8 cellular contexts compared by ENCODE assay signal in genomic region chr22:24155597-24156145, GRCh38. TPM values are rescaled to one million over a fixed set of nuclear protein-coding genes. Genes with fewer than 3 reads are reported as not detected.
A peak's percentile ranks its signal among the peaks of the same experiment; 100 is the strongest.
DNase-seq lines count a peak whose midpoint lies in the region; ATAC-seq and TF ChIP-seq lines count a peak whose summit lies in the region.

No MANE protein-coding gene starts in this region.

- ATAC-seq in GM21529 (IDR thresholded peaks at IDR 0.05; ENCODE audit: unreplicated experiment) (peak; percentile 36), left lobe of liver (peak; percentile 87)
- ATAC-seq in activated CD4-positive, CD25-positive, alpha-beta regulatory T cell treated with anti-CD3 and anti-CD28 coated beads, Interleukin-2, amount 50 U/mL, for 24 hours = peak; percentile 26 to 30

- H3K4me3 ChIP-seq in Loucy (ENCODE audit: low read length, poor library complexity, severe bottlenecking) = peak overlapping the region; percentile 79

- H3K4me1 ChIP-seq in Loucy (ENCODE audit: insufficient read depth, low read length, poor library complexity, severe bottlenecking) = peaks cover 61% of the 10 kb centered on the region

- peak overlapping the region; percentile 81 for H3K9ac ChIP-seq in Loucy (ENCODE audit: low read depth, low read length, poor library complexity, severe bottlenecking)

- no peaks in the 10 kb centered on the region for H3K9me3 Mint-ChIP-seq in dendritic cell treated with granulocyte-macrophage colony-stimulating factor and Interleukin-4, amounts not matched to agents 40 ng/mL and 50 ng/mL, for 4 days

- TF ChIP-seq CTCF in Loucy (conservative IDR thresholded peaks at IDR 0.05; ENCODE audit: low read length) = peak; percentile 86

- H3K36me3 Mint-ChIP-seq in dendritic cell treated with granulocyte-macrophage colony-stimulating factor and Interleukin-4, amounts not matched to agents 40 ng/mL and 50 ng/mL, for 4 days (ENCODE audit: low read depth) = peaks cover 42% of the 10 kb centered on the region

- no peaks in the 10 kb centered on the region for H3K27me3 Mint-ChIP-seq in dendritic cell treated with granulocyte-macrophage colony-stimulating factor and Interleukin-4, amounts not matched to agents 40 ng/mL and 50 ng/mL, for 4 days

- peaks cover 62% of the 10 kb centered on the region for H3K79me2 ChIP-seq in Loucy (ENCODE audit: insufficient read depth, low read length)

- H3K36me3 ChIP-seq in Loucy (ENCODE audit: insufficient read depth, low read length) = peaks cover 7% of the 10 kb centered on the region; the same call in 1 of the 2 replicates

- peak overlapping the region; percentile 4 for H3K27ac Mint-ChIP-seq in dendritic cell treated with granulocyte-macrophage colony-stimulating factor and Interleukin-4, amounts not matched to agents 40 ng/mL and 50 ng/mL, for 4 days

- DNase-seq in DMS114 treated with DMSO at 0.1 percent for 48 hours (lab: John Stamatoyannopoulos, UW; ENCODE audit: unreplicated experiment) (peak; percentile 33), left lobe of liver (ENCODE audit: low spot score) (peak; percentile 83), NCI-H774 (lab: John Stamatoyannopoulos, UW) (no peak)
- peak; percentile 55 for DNase-seq in stimulated activated CD4-positive, alpha-beta T cell treated with anti-CD3 and anti-CD28 coated beads, Interleukin-4, amount 100 ng/mL, for 1 hour

- peaks cover 3% of the 10 kb centered on the region; the same call in 1 of the 2 replicates for H3F3A ChIP-seq in Loucy (ENCODE audit: low read depth)

- peaks cover 69% of the 10 kb centered on the region for H3K4me1 Mint-ChIP-seq in dendritic cell treated with granulocyte-macrophage colony-stimulating factor and Interleukin-4, amounts not matched to agents 40 ng/mL and 50 ng/mL, for 4 days (ENCODE audit: low read depth)

- peak overlapping the region; percentile 87 for H3K4me3 Mint-ChIP-seq in dendritic cell treated with granulocyte-macrophage colony-stimulating factor and Interleukin-4, amounts not matched to agents 40 ng/mL and 50 ng/mL, for 4 days

- H3K27me3 ChIP-seq in Loucy (ENCODE audit: insufficient read depth, low read length, poor library complexity, severe bottlenecking) = no peaks in the 10 kb centered on the region

- H4K20me1 ChIP-seq in Loucy (ENCODE audit: insufficient read depth, low read length, poor library complexity, severe bottlenecking) = peaks cover 32% of the 10 kb centered on the region

- H3K9me2 ChIP-seq in Loucy (replicated peaks; ENCODE audit: low read depth, low read length) = no peaks in the 10 kb centered on the region

- H2AFZ ChIP-seq in Loucy (ENCODE audit: low read length) = no peak overlapping the region

- peak overlapping the region; percentile 86 for H3K4me2 ChIP-seq in Loucy (ENCODE audit: low read depth, low read length, poor library complexity, severe bottlenecking)

- intact Hi-C loops in dendritic cell treated with granulocyte-macrophage colony-stimulating factor and Interleukin-4, amounts not matched to agents 40 ng/mL and 50 ng/mL, for 4 days (cut with micrococcal nuclease) = no loop called here

- H3K9me3 ChIP-seq in Loucy (ENCODE audit: insufficient read depth, low read depth, low read length) = no peaks in the 10 kb centered on the region

RNA-seq across cellular contexts. Expression of gene SUSD2, which starts 25.6 kb away (rescaled TPM):
- 1.4 TPM for total RNA-seq in left lobe of liver

Comparison
In these comparisons a context has a peak if more than half of its experiments do, and no peak if none do; other contexts are left out.
1. ATAC-seq: peak in every context shown above with its lines; median percentile 87 in left lobe of liver; 36 in GM21529; 28 in activated CD4-positive, CD25-positive, alpha-beta regulatory T cell treated with anti-CD3 and anti-CD28 coated beads, Interleukin-2, amount 50 U/mL, for 24 hours.